Comparison of ENCODE assay signal across 1 cellular context in genomic region chr4:6308890-6309643, GRCh38.
TF ChIP-seq lines count a peak whose summit lies in the region.

No MANE protein-coding gene starts in this region.

TF ChIP-seq in HepG2, 621 proteins besides CTCF, POLR2A, EP300 and RAD21 (continued from another document and continues in another):
- no peak for TF ChIP-seq CENPBD1 (CRISPR knock-in tag; IDR thresholded peaks at IDR 0.05; ENCODE audit: borderline replicate concordance, low read depth)
- no peak for TF ChIP-seq SRY (CRISPR knock-in tag; IDR thresholded peaks at IDR 0.05)
- TF ChIP-seq DDIT3 (CRISPR knock-in tag; IDR thresholded peaks at IDR 0.05): no peak
- 0 out of 2 replicates have a peak, but pooled peaks have one; percentile 24 for TF ChIP-seq ETV6 (CRISPR knock-in tag; conservative IDR thresholded peaks at IDR 0.05)
- TF ChIP-seq, protein P1, sequence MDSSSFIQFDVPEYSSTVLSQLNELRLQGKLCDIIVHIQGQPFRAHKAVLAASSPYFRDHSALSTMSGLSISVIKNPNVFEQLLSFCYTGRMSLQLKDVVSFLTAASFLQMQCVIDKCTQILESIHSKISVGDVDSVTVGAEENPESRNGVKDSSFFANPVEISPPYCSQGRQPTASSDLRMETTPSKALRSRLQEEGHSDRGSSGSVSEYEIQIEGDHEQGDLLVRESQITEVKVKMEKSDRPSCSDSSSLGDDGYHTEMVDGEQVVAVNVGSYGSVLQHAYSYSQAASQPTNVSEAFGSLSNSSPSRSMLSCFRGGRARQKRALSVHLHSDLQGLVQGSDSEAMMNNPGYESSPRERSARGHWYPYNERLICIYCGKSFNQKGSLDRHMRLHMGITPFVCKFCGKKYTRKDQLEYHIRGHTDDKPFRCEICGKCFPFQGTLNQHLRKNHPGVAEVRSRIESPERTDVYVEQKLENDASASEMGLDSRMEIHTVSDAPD (CRISPR knock-in tag; IDR thresholded peaks at IDR 0.05): peak; percentile 70; the same call in 1 of the 2 replicates
- TF ChIP-seq ARNT (IDR thresholded peaks at IDR 0.05): no peak
- TF ChIP-seq SMYD3 (CRISPR knock-in tag; IDR thresholded peaks at IDR 0.05): peak; percentile 74; the same call in 1 of the 2 replicates
- no peak for TF ChIP-seq SIX1 (CRISPR knock-in tag; IDR thresholded peaks at IDR 0.05; ENCODE audit: borderline replicate concordance)
- no peak for TF ChIP-seq ZMYM3 (CRISPR knock-in tag; IDR thresholded peaks at IDR 0.05)
- TF ChIP-seq FIP1L1 (IDR thresholded peaks at IDR 0.05; ENCODE audit: borderline replicate concordance, insufficient read depth, low read depth, low read length): no peak
- TF ChIP-seq PAWR (CRISPR knock-in tag; IDR thresholded peaks at IDR 0.05; ENCODE audit: borderline replicate concordance): no peak
- no peak for TF ChIP-seq MAFK (conservative IDR thresholded peaks at IDR 0.05 in 1 of 2, IDR thresholded peaks at IDR 0.05 in 1 of 2; ENCODE audit: low read length in 2 of 2)
- no peak for TF ChIP-seq XRCC5 (optimal IDR thresholded peaks at IDR 0.05; ENCODE audit: low read length)
- TF ChIP-seq, protein P2, sequence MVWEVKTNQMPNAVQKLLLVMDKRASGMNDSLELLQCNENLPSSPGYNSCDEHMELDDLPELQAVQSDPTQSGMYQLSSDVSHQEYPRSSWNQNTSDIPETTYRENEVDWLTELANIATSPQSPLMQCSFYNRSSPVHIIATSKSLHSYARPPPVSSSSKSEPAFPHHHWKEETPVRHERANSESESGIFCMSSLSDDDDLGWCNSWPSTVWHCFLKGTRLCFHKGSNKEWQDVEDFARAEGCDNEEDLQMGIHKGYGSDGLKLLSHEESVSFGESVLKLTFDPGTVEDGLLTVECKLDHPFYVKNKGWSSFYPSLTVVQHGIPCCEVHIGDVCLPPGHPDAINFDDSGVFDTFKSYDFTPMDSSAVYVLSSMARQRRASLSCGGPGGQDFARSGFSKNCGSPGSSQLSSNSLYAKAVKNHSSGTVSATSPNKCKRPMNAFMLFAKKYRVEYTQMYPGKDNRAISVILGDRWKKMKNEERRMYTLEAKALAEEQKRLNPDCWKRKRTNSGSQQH (CRISPR knock-in tag; IDR thresholded peaks at IDR 0.05; ENCODE audit: low read depth): no peak
- no peak for TF ChIP-seq ZBTB40 (IDR thresholded peaks at IDR 0.05)
- no peak for TF ChIP-seq ZBTB40 (CRISPR knock-in tag; IDR thresholded peaks at IDR 0.05)
- TF ChIP-seq ZBTB4 (CRISPR knock-in tag; IDR thresholded peaks at IDR 0.05; ENCODE audit: borderline replicate concordance): no peak
- TF ChIP-seq ZNF577 (CRISPR knock-in tag; IDR thresholded peaks at IDR 0.05; ENCODE audit: borderline replicate concordance, low read depth): no peak
- 0 out of 2 replicates have a peak, but pooled peaks have one; percentile 41 for TF ChIP-seq ZNF337 (CRISPR knock-in tag; IDR thresholded peaks at IDR 0.05; ENCODE audit: borderline replicate concordance, low read depth)
- no peak for TF ChIP-seq SETDB1 (CRISPR knock-in tag; IDR thresholded peaks at IDR 0.05; ENCODE audit: borderline replicate concordance)
- TF ChIP-seq NFATC3 (CRISPR knock-in tag; IDR thresholded peaks at IDR 0.05): no peak
- no peak for TF ChIP-seq ADNP (CRISPR knock-in tag; IDR thresholded peaks at IDR 0.05)
- peak; percentile 30; the same call in 1 of the 2 replicates for TF ChIP-seq TAF1 (CRISPR knock-in tag; IDR thresholded peaks at IDR 0.05)
- TF ChIP-seq SRSF1 (optimal IDR thresholded peaks at IDR 0.05; ENCODE audit: low read depth, low read length): no peak
- TF ChIP-seq TBP (CRISPR knock-in tag; IDR thresholded peaks at IDR 0.05): no peak
- 0 out of 2 replicates have a peak, but pooled peaks have one; percentile 54 for TF ChIP-seq ZNF782 (CRISPR knock-in tag; IDR thresholded peaks at IDR 0.05; ENCODE audit: borderline replicate concordance)
- TF ChIP-seq ZNF460 (CRISPR knock-in tag; IDR thresholded peaks at IDR 0.05; ENCODE audit: borderline replicate concordance): no peak; the same call in 1 of the 2 replicates
- peak; percentile 73 for TF ChIP-seq ZNF160 (CRISPR knock-in tag; IDR thresholded peaks at IDR 0.05)
- TF ChIP-seq NCOA1 (CRISPR knock-in tag; IDR thresholded peaks at IDR 0.05): no peak
- TF ChIP-seq ATAD3A (CRISPR knock-in tag; IDR thresholded peaks at IDR 0.05): no peak
- 0 out of 4 replicates have a peak, but pooled peaks of 1 of the 2 experiments have one; percentile 44 for TF ChIP-seq KLF16 (CRISPR knock-in tag; IDR thresholded peaks at IDR 0.05)
- no peak for TF ChIP-seq ZNF446 (CRISPR knock-in tag; IDR thresholded peaks at IDR 0.05)
- 0 out of 2 replicates have a peak, but pooled peaks have one; percentile 24 for TF ChIP-seq ATF2 (CRISPR knock-in tag; IDR thresholded peaks at IDR 0.05)
- peak; percentile 71 for TF ChIP-seq MAX (IDR thresholded peaks at IDR 0.05)
- no peak for TF ChIP-seq ZNF652 (CRISPR knock-in tag; IDR thresholded peaks at IDR 0.05; ENCODE audit: borderline replicate concordance, low read depth)
- no peak for TF ChIP-seq REXO4 (CRISPR knock-in tag; IDR thresholded peaks at IDR 0.05; ENCODE audit: borderline replicate concordance)
- TF ChIP-seq, protein P3, sequence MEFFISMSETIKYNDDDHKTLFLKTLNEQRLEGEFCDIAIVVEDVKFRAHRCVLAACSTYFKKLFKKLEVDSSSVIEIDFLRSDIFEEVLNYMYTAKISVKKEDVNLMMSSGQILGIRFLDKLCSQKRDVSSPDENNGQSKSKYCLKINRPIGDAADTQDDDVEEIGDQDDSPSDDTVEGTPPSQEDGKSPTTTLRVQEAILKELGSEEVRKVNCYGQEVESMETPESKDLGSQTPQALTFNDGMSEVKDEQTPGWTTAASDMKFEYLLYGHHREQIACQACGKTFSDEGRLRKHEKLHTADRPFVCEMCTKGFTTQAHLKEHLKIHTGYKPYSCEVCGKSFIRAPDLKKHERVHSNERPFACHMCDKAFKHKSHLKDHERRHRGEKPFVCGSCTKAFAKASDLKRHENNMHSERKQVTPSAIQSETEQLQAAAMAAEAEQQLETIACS (CRISPR knock-in tag; IDR thresholded peaks at IDR 0.05): peak; percentile 49
- TF ChIP-seq AHR (CRISPR knock-in tag; IDR thresholded peaks at IDR 0.05): no peak
- no peak for TF ChIP-seq MAFF (IDR thresholded peaks at IDR 0.05; ENCODE audit: low read depth, low read length)
- no peak for TF ChIP-seq FOXP4 (CRISPR knock-in tag; IDR thresholded peaks at IDR 0.05)
- no peak for TF ChIP-seq HDAC6 (IDR thresholded peaks at IDR 0.05; ENCODE audit: low read depth, low read length)
- no peak for TF ChIP-seq ZKSCAN5 (CRISPR knock-in tag; IDR thresholded peaks at IDR 0.05)
- TF ChIP-seq ZNF562 (CRISPR knock-in tag; IDR thresholded peaks at IDR 0.05; ENCODE audit: borderline replicate concordance): no peak
